In the genomic region with DNA sequence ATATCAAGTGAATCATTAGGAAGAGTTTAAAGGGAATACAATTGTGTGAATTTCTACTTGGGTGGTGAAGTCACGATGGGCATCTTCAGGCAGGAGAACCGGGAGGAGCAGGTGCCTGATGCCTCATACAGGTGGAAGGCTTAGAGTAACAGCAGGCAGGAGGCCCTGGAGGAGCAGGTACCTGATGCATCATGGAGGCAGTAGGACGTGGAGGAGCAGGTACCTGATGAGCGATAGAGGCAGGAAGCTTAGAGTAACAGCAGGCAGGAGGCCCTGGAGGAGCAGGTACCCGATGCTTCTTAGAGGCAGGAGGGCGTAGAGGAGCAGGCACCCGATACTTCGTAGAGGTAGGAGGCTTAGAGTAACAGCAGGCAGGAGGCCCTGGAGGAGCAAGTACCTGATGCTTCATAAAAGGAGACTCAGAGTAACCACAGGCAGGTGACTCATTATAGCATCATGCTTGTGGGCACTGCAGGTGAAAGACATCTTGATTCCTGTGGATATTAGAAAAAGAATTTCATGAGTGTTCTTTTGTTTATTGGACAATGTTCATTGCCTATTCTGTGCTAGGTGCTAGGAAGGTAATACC, we compare ENCODE assay signal across 12 cellular contexts.
DNase-seq lines count a peak whose midpoint lies in the region; ATAC-seq and TF ChIP-seq lines count a peak whose summit lies in the region.
"Had no signal": no experiment of that assay in that cellular context is flagged by ENCODE, and none has a peak within 500 bp of the region (broad histone marks: within the 10 kb centered on the region; RNA-seq: fewer than 3 reads in every experiment).

No MANE protein-coding gene starts in this region.

- H3K4me3 ChIP-seq in fibroblast of mammary gland (ENCODE audit: control insufficient read depth, low read depth, low read length), result no peak overlapping the region
- H3K4me3 ChIP-seq in left ventricle myocardium inferior, result no peak overlapping the region
- H3K4me3 ChIP-seq: sigmoid colon, testis had no signal

- H3K36me3 Mint-ChIP-seq in natural killer cell (peaks cover 15% of the 10 kb centered on the region), CD14-positive monocyte (peaks cover 17 to 33% of the 10 kb centered on the region in 2 donors)
- peaks cover 16% of the 10 kb centered on the region for H3K36me3 Mint-ChIP-seq in natural killer cell treated with Interleukin-12 subunit alpha and Interleukin-12 subunit beta and Interleukin-15 and Interleukin-18, amount 100 ng/mL, for 72 hours
- H3K36me3 Mint-ChIP-seq in activated CD8-positive, alpha-beta T cell treated with anti-CD3 and anti-CD28 coated beads, Interleukin-2, amount 10 ng/mL, durations not matched to agents 7 days and 5 days (ENCODE audit: low read depth), result peaks cover 15% of the 10 kb centered on the region

- POLR2A ChIA-PET in activated CD8-positive, alpha-beta T cell treated with anti-CD3 and anti-CD28 coated beads, Interleukin-2, amount 10 ng/mL, durations not matched to agents 7 days and 5 days (lab: Charles Lee), result no interaction called here

- H3K36me3 ChIP-seq in left ventricle myocardium inferior, result peaks cover 12% of the 10 kb centered on the region

- intact Hi-C loops in natural killer cell (cut with micrococcal nuclease) (loop anchor here (5.0 kb wide), 1 partner anchor 124 kb away; no protein-coding TSS in a partner anchor), CD14-positive monocyte (cut with micrococcal nuclease) (no loop called here), left ventricle myocardium inferior (cut with micrococcal nuclease) (no loop called here)

- DNase-seq in natural killer cell, result no peak
- DNase-seq in natural killer cell treated with Interleukin-12 subunit alpha and Interleukin-12 subunit beta and Interleukin-15 and Interleukin-18, amount 100 ng/mL, for 72 hours (ENCODE audit: low spot score), result no peak
- DNase-seq in activated CD8-positive, alpha-beta T cell treated with anti-CD3 and anti-CD28 coated beads, Interleukin-2, amount 10 ng/mL, durations not matched to agents 7 days and 5 days, result no peak
- peak; percentile 43 for DNase-seq in fibroblast of mammary gland (ENCODE audit: low read depth)
- no peak for DNase-seq in CD14-positive monocyte (ENCODE audit: low spot score)
- DNase-seq in COLO829 (ENCODE audit: low spot score), result no peak
- no peak for DNase-seq in left ventricle myocardium inferior
- DNase-seq: glutamatergic neuron, MM.1S, sigmoid colon, testis had no signal

- H3K27ac Mint-ChIP-seq in natural killer cell (peak overlapping the region; percentile 50 to 75), CD14-positive monocyte (no peak overlapping the region)
- no peak overlapping the region for H3K27ac Mint-ChIP-seq in natural killer cell treated with Interleukin-12 subunit alpha and Interleukin-12 subunit beta and Interleukin-15 and Interleukin-18, amount 100 ng/mL, for 72 hours
- H3K27ac Mint-ChIP-seq in activated CD8-positive, alpha-beta T cell treated with anti-CD3 and anti-CD28 coated beads, Interleukin-2, amount 10 ng/mL, durations not matched to agents 7 days and 5 days, result no peak overlapping the region

- no peaks in the 10 kb centered on the region for H3K27me3 ChIP-seq in left ventricle myocardium inferior (ENCODE audit: low read depth)
- H3K27me3 ChIP-seq: sigmoid colon, testis had no signal

- H3K27me3 Mint-ChIP-seq in natural killer cell (ENCODE audit: low read depth in 2 of 2), result no peaks in the 10 kb centered on the region
- H3K27me3 Mint-ChIP-seq in natural killer cell treated with Interleukin-12 subunit alpha and Interleukin-12 subunit beta and Interleukin-15 and Interleukin-18, amount 100 ng/mL, for 72 hours, result no peaks in the 10 kb centered on the region
- no peaks in the 10 kb centered on the region for H3K27me3 Mint-ChIP-seq in activated CD8-positive, alpha-beta T cell treated with anti-CD3 and anti-CD28 coated beads, Interleukin-2, amount 10 ng/mL, durations not matched to agents 7 days and 5 days (ENCODE audit: low read depth)
- no peaks in the 10 kb centered on the region for H3K27me3 Mint-ChIP-seq in CD14-positive monocyte (ENCODE audit: low read depth in 3 of 3)

- H3K4me3 Mint-ChIP-seq in natural killer cell (peak overlapping the region; percentile 2), CD14-positive monocyte (no peak overlapping the region)
- H3K4me3 Mint-ChIP-seq in natural killer cell treated with Interleukin-12 subunit alpha and Interleukin-12 subunit beta and Interleukin-15 and Interleukin-18, amount 100 ng/mL, for 72 hours, result no peak overlapping the region
- no peak overlapping the region for H3K4me3 Mint-ChIP-seq in activated CD8-positive, alpha-beta T cell treated with anti-CD3 and anti-CD28 coated beads, Interleukin-2, amount 10 ng/mL, durations not matched to agents 7 days and 5 days

- H3K9me3 ChIP-seq in left ventricle myocardium inferior (replicated peaks), result no peaks in the 10 kb centered on the region
- H3K9me3 ChIP-seq: sigmoid colon, testis had no signal

- TF ChIP-seq CTCF in natural killer cell (IDR thresholded peaks at IDR 0.05), result no peak
- no peak for TF ChIP-seq CTCF in fibroblast of mammary gland (conservative IDR thresholded peaks at IDR 0.05; ENCODE audit: control insufficient read depth, insufficient read depth, low read depth, low read length)
- no peak for TF ChIP-seq CTCF in CD14-positive monocyte (IDR thresholded peaks at IDR 0.05)
- TF ChIP-seq CTCF in left ventricle myocardium inferior (IDR thresholded peaks at IDR 0.05; ENCODE audit: borderline replicate concordance), result no peak

- no peaks in the 10 kb centered on the region for H3K4me1 ChIP-seq in left ventricle myocardium inferior
- H3K4me1 ChIP-seq: sigmoid colon had no signal

- H3K9me3 Mint-ChIP-seq in natural killer cell, result peaks cover 2 to 5% of the 10 kb centered on the region in 2 donors
- H3K9me3 Mint-ChIP-seq in natural killer cell treated with Interleukin-12 subunit alpha and Interleukin-12 subunit beta and Interleukin-15 and Interleukin-18, amount 100 ng/mL, for 72 hours, result peaks cover 3% of the 10 kb centered on the region
- peaks cover 4% of the 10 kb centered on the region for H3K9me3 Mint-ChIP-seq in activated CD8-positive, alpha-beta T cell treated with anti-CD3 and anti-CD28 coated beads, Interleukin-2, amount 10 ng/mL, durations not matched to agents 7 days and 5 days (ENCODE audit: insufficient read depth)
- H3K9me3 Mint-ChIP-seq in CD14-positive monocyte, result no peaks in the 10 kb centered on the region

- ATAC-seq in natural killer cell (no peak), HG03439 (IDR thresholded peaks at IDR 0.05; ENCODE audit: unreplicated experiment) (no peak)
- ATAC-seq in natural killer cell treated with Interleukin-12 subunit alpha and Interleukin-12 subunit beta and Interleukin-15 and Interleukin-18, amount 100 ng/mL, for 72 hours, result no peak
- ATAC-seq in activated CD8-positive, alpha-beta T cell treated with anti-CD3 and anti-CD28 coated beads, Interleukin-2, amount 10 ng/mL, durations not matched to agents 7 days and 5 days, result peak; percentile 55

- H3K27ac ChIP-seq in left ventricle myocardium inferior (replicated peaks), result no peak overlapping the region
- H3K27ac ChIP-seq: sigmoid colon, testis had no signal

- H3K4me1 Mint-ChIP-seq in natural killer cell (peaks cover 33 to 41% of the 10 kb centered on the region in 2 donors), CD14-positive monocyte (no peaks in the 10 kb centered on the region)
- peaks cover 22 to 23% of the 10 kb centered on the region in 2 donors for H3K4me1 Mint-ChIP-seq in natural killer cell treated with Interleukin-12 subunit alpha and Interleukin-12 subunit beta and Interleukin-15 and Interleukin-18, amount 100 ng/mL, for 72 hours (ENCODE audit: low read depth in 2 of 2)
- H3K4me1 Mint-ChIP-seq in activated CD8-positive, alpha-beta T cell treated with anti-CD3 and anti-CD28 coated beads, Interleukin-2, amount 10 ng/mL, durations not matched to agents 7 days and 5 days (ENCODE audit: low read depth), result peaks cover 17% of the 10 kb centered on the region

- CTCF ChIA-PET in activated CD8-positive, alpha-beta T cell treated with anti-CD3 and anti-CD28 coated beads, Interleukin-2, amount 10 ng/mL, durations not matched to agents 7 days and 5 days (lab: Charles Lee), result no interaction called here

Comparison
In these comparisons a context has a peak if more than half of its experiments do, and no peak if none do; other contexts are left out.
1. H3K27ac Mint-ChIP-seq: peak in natural killer cell (2 of 2); none in natural killer cell treated with Interleukin-12 subunit alpha and Interleukin-12 subunit beta and Interleukin-15 and Interleukin-18, amount 100 ng/mL, for 72 hours (0 of 2), activated CD8-positive, alpha-beta T cell treated with anti-CD3 and anti-CD28 coated beads, Interleukin-2, amount 10 ng/mL, durations not matched to agents 7 days and 5 days (single experiment) and CD14-positive monocyte (0 of 7).